ENCODE assay signal across 8 cellular contexts in the genomic region with DNA sequence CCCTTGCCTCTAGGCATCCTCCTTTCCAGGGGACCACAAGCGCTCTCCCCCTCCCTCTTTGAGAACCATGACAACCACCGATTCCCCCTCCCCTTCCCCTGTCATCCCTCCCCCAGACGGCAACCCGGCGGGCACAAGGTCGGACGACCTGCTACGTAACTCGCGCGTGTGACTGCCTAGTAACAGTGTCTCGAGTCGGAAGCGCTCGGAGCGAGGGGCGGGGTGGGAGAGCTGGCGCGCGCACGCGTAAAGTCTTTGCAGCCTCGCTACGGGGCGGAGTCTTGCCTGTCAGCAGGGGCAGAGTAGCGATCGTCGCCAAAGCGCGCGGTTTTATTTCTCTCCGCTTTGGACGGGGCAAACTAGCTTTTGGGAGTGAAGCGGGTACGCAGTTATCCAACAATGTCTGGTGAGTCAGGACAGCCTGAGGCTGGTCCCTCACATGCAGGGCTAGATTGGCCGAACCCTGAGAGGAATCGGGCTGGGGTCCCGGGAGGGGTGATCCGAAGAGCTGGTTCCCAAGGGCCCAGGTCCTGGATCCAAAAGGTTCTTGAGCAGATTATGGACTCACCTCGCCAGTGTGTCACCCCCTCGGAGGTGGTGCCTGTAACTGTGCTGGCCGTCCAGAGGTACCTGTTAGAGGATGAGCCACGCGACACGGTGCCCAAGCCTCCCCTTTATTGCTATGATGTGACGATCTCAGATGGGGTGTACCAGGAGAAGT. TPM values are rescaled to one million over a fixed set of nuclear protein-coding genes. Genes with fewer than 3 reads are reported as not detected.
DNase-seq lines count a peak whose midpoint lies in the region; ATAC-seq and TF ChIP-seq lines count a peak whose summit lies in the region.

A gene with protein sequence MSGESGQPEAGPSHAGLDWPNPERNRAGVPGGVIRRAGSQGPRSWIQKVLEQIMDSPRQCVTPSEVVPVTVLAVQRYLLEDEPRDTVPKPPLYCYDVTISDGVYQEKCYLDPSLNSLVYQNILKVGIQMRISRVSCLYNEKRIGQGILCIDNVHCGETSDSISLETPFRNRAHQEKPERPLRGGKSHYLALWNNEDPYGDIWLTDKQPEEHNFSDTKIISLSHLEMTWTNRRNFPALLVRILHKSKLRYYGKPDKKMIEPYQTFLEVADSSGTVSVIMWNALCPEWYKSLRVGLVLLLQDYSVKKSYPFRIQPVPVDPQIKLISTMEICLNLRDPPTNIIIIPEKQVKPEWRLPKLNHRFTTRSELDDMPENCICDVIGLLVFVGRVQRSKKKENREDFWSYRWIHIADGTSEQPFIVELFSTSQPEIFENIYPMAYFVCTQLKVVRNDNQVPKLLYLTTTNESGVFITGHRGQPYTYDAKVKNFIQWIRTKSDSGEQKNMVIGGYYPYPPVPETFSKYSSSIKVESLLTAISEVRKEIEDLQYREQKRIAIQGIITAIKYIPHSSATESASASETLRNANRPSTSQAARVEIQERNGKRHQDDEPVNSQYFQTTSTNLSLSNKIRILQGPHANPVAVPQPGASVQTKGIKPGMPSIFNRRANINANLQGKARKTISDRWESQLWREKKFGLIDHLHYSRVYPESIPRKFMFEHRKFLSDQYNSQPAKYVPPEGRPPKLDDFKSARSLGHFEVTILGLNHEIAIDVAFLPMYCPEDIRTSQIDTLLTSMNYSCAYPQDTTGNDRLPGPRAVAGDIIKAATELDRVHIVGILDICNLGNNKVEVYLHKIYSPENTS (plus strand): TSS at position 297 of the 721 bp plus-strand sequence. CDS start 103 bp downstream, at position 400.

- H3K27ac ChIP-seq in CD4-positive, CD25-positive, alpha-beta regulatory T cell (ENCODE audit: insufficient read depth, low read length, poor library complexity, severe bottlenecking): peak within 1 kb of the TSS; percentile 75
- H3K27ac ChIP-seq in Peyer's patch (peak within 1 kb of the TSS in 3 of 4 donors; percentile 50 to 57 (median 55)), neural cell (ENCODE audit: low read length) (peak within 1 kb of the TSS; percentile 73)

- ATAC-seq in CD4-positive, CD25-positive, alpha-beta regulatory T cell (ENCODE audit: low read depth in 2 of 2): peak; percentile 90 to 94
- peak; percentile 99 for ATAC-seq in GM19397 (IDR thresholded peaks at IDR 0.05; ENCODE audit: unreplicated experiment)
- peak; percentile 97 for ATAC-seq in HG03520 (IDR thresholded peaks at IDR 0.05; ENCODE audit: unreplicated experiment)

- H3K9me2 ChIP-seq in neural cell (ENCODE audit: insufficient read depth, low read length): no peaks in the 10 kb centered on the region

- peak; percentile 80 to 90 (median 83) for DNase-seq in CD4-positive, CD25-positive, alpha-beta regulatory T cell
- DNase-seq in Peyer's patch (peak; percentile 81 to 93 (median 83)), fibroblast of villous mesenchyme (ENCODE audit: low read depth) (peak; percentile 57)
- peak; percentile 79 for DNase-seq in activated T-helper 9 cell treated with anti-CD3 and anti-CD28 coated beads, Interleukin-2, amount 50 U/mL, for 16 hours (ENCODE audit: low read depth)

- peak within 1 kb of the TSS; percentile 92 to 94 (median 92) for H3K27ac Mint-ChIP-seq in CD4-positive, CD25-positive, alpha-beta regulatory T cell
- peak within 1 kb of the TSS; percentile 80 for H3K27ac Mint-ChIP-seq in stimulated activated naive CD8-positive, alpha-beta T cell treated with anti-CD3 and anti-CD28 coated beads, Interleukin-15, Interleukin-2, amounts not matched to agents 100 ng/mL and 50 ng/mL, for 24 hours

- H3K9me3 ChIP-seq in CD4-positive, CD25-positive, alpha-beta regulatory T cell (ENCODE audit: control insufficient read depth in 2 of 2, low read length in 2 of 2): no peaks in the 10 kb centered on the region
- no peaks in the 10 kb centered on the region for H3K9me3 ChIP-seq in Peyer's patch
- H3K9me3 ChIP-seq in neural cell (ENCODE audit: low read length): no peaks in the 10 kb centered on the region

- no peaks in the 10 kb centered on the region for H3K9me3 Mint-ChIP-seq in CD4-positive, CD25-positive, alpha-beta regulatory T cell
- H3K9me3 Mint-ChIP-seq in stimulated activated naive CD8-positive, alpha-beta T cell treated with anti-CD3 and anti-CD28 coated beads, Interleukin-15, Interleukin-2, amounts not matched to agents 100 ng/mL and 50 ng/mL, for 24 hours: no peaks in the 10 kb centered on the region

- peaks cover 10% of the 10 kb centered on the region for H3K27me3 Mint-ChIP-seq in CD4-positive, CD25-positive, alpha-beta regulatory T cell
- no peaks in the 10 kb centered on the region for H3K27me3 Mint-ChIP-seq in stimulated activated naive CD8-positive, alpha-beta T cell treated with anti-CD3 and anti-CD28 coated beads, Interleukin-15, Interleukin-2, amounts not matched to agents 100 ng/mL and 50 ng/mL, for 24 hours

- no peak for TF ChIP-seq RAD21 in neural cell (conservative IDR thresholded peaks at IDR 0.05)

- H2AFZ ChIP-seq in neural cell (ENCODE audit: low read depth, low read length): peak within 1 kb of the TSS; percentile 65

- peak; percentile 21 to 28 for TF ChIP-seq POLR2A in Peyer's patch (IDR thresholded peaks at IDR 0.05)

- peaks cover 4% of the 10 kb centered on the region for H3K4me1 ChIP-seq in CD4-positive, CD25-positive, alpha-beta regulatory T cell (ENCODE audit: control insufficient read depth, insufficient read depth, low read length, poor library complexity, severe bottlenecking)
- no peaks in the 10 kb centered on the region for H3K4me1 ChIP-seq in Peyer's patch

- H3K36me3 ChIP-seq in CD4-positive, CD25-positive, alpha-beta regulatory T cell (ENCODE audit: control insufficient read depth, insufficient read depth, low read length): no peaks in the 10 kb centered on the region
- H3K36me3 ChIP-seq in Peyer's patch (no peaks in the 10 kb centered on the region), neural cell (ENCODE audit: insufficient read depth, low read length) (no peaks in the 10 kb centered on the region)

- peak within 1 kb of the TSS; percentile 68 for H3K4me2 ChIP-seq in neural cell (ENCODE audit: low read length)

- no peaks in the 10 kb centered on the region for H4K20me1 ChIP-seq in neural cell (ENCODE audit: insufficient read depth)

- H3K4me3 ChIP-seq in CD4-positive, CD25-positive, alpha-beta regulatory T cell (ENCODE audit: low read depth, low read length): peak within 1 kb of the TSS; percentile 82
- H3K4me3 ChIP-seq in Peyer's patch (peak within 1 kb of the TSS; percentile 47 to 60 (median 52)), fibroblast of villous mesenchyme (ENCODE audit: low read depth, low read length) (peak within 1 kb of the TSS; percentile 63), neural cell (ENCODE audit: low read length) (peak within 1 kb of the TSS; percentile 80)

- H3K4me1 Mint-ChIP-seq in CD4-positive, CD25-positive, alpha-beta regulatory T cell: peaks cover 9 to 23% (median 19%) of the 10 kb centered on the region in 4 donors
- peaks cover 28% of the 10 kb centered on the region for H3K4me1 Mint-ChIP-seq in stimulated activated naive CD8-positive, alpha-beta T cell treated with anti-CD3 and anti-CD28 coated beads, Interleukin-15, Interleukin-2, amounts not matched to agents 100 ng/mL and 50 ng/mL, for 24 hours (ENCODE audit: low read depth)

- no peaks in the 10 kb centered on the region for H3F3A ChIP-seq in neural cell (ENCODE audit: insufficient read depth, low read length, poor library complexity, severe bottlenecking)

- H3K36me3 Mint-ChIP-seq in CD4-positive, CD25-positive, alpha-beta regulatory T cell: no peaks in the 10 kb centered on the region
- no peaks in the 10 kb centered on the region for H3K36me3 Mint-ChIP-seq in stimulated activated naive CD8-positive, alpha-beta T cell treated with anti-CD3 and anti-CD28 coated beads, Interleukin-15, Interleukin-2, amounts not matched to agents 100 ng/mL and 50 ng/mL, for 24 hours (ENCODE audit: low read depth)

- TF ChIP-seq CTCF in Peyer's patch (IDR thresholded peaks at IDR 0.05) (no peak), fibroblast of villous mesenchyme (IDR thresholded peaks at IDR 0.05; ENCODE audit: insufficient read depth, low read depth, low read length) (no peak), neural cell (IDR thresholded peaks at IDR 0.05; ENCODE audit: poor library complexity, severe bottlenecking) (no peak)

- no peaks in the 10 kb centered on the region for H3K27me3 ChIP-seq in CD4-positive, CD25-positive, alpha-beta regulatory T cell (ENCODE audit: control insufficient read depth, insufficient read depth, low read length)
- H3K27me3 ChIP-seq in Peyer's patch (no peaks in the 10 kb centered on the region), neural cell (ENCODE audit: insufficient read depth, low read depth, low read length) (no peaks in the 10 kb centered on the region)

- H3K9ac ChIP-seq in neural cell (ENCODE audit: low read length): peak within 1 kb of the TSS; percentile 76

- peak; percentile 74 for TF ChIP-seq EP300 in neural cell (conservative IDR thresholded peaks at IDR 0.05; ENCODE audit: poor library complexity, severe bottlenecking)

- peaks cover 17% of the 10 kb centered on the region for H3K79me2 ChIP-seq in neural cell (replicated peaks; ENCODE audit: insufficient read depth, low read length)

- H3K4me3 Mint-ChIP-seq in CD4-positive, CD25-positive, alpha-beta regulatory T cell: peak within 1 kb of the TSS; percentile 91 to 97 (median 94)
- H3K4me3 Mint-ChIP-seq in stimulated activated naive CD8-positive, alpha-beta T cell treated with anti-CD3 and anti-CD28 coated beads, Interleukin-15, Interleukin-2, amounts not matched to agents 100 ng/mL and 50 ng/mL, for 24 hours: peak within 1 kb of the TSS; percentile 85

TF ChIP-seq in neural cell, 6 proteins besides CTCF, POLR2A, EP300 and RAD21 (continues in another document):
- TF ChIP-seq SMC3 (conservative IDR thresholded peaks at IDR 0.05; ENCODE audit: poor library complexity) (no peak), MXI1 (conservative IDR thresholded peaks at IDR 0.05; ENCODE audit: poor library complexity, severe bottlenecking) (peak; percentile 52)

RNA-seq across cellular contexts. Expression of the gene that starts here (rescaled TPM):
- total RNA-seq in CD4-positive, CD25-positive, alpha-beta regulatory T cell: 12.4 TPM
- polyA plus RNA-seq in CD4-positive, CD25-positive, alpha-beta regulatory T cell: 1 to 10 TPM in 3 of 4 donors, under 1 TPM in 1; 0.81 to 2.5 (median 1.5) TPM
- total RNA-seq in Peyer's patch (10 to 100 TPM in 1 of 4 donors, 1 to 10 TPM in 3; 1.2 to 10.7 (median 4.3) TPM), fibroblast of villous mesenchyme (0.64 and 0.86 TPM in 2 replicates)
- polyA plus RNA-seq in neural cell: 67.5 and 78.9 TPM in 2 replicates
- polyA minus RNA-seq in neural cell: 68.4 and 82.1 TPM in 2 replicates

Comparison
In these comparisons a context has a peak if more than half of its experiments do, and no peak if none do; other contexts are left out.
1. Peak in every context shown above with its lines: DNase-seq, ATAC-seq, H3K4me3 ChIP-seq and H3K27ac ChIP-seq.
2. RNA of the gene that starts here (polyA plus RNA-seq): 67.5 to 78.9 TPM in neural cell; 0.81 to 2.5 TPM in CD4-positive, CD25-positive, alpha-beta regulatory T cell; every median in the first group is over 10 times any median in the second.
3. Peak in DNase-seq and H3K4me3 ChIP-seq in fibroblast of villous mesenchyme; RNA of the gene not detected or under 1 TPM.